Comparison of ENCODE assay signal across 10 cellular contexts in genomic region chr12:57868870-57869609, GRCh38. TPM values are rescaled to one million over a fixed set of nuclear protein-coding genes. Genes with fewer than 3 reads are reported as not detected.
DNase-seq lines count a peak whose midpoint lies in the region; ATAC-seq and TF ChIP-seq lines count a peak whose summit lies in the region.
"Had no signal": no experiment of that assay in that cellular context is flagged by ENCODE, and none has a peak within 500 bp of the region (broad histone marks: within the 10 kb centered on the region; RNA-seq: fewer than 3 reads in every experiment).

No MANE protein-coding gene starts in this region.

- H3K27me3 ChIP-seq in SK-N-SH (ENCODE audit: insufficient read depth) (no peaks in the 10 kb centered on the region), vagina (no peaks in the 10 kb centered on the region)

- H3K4me3 ChIP-seq in SK-N-SH (ENCODE audit: low read depth in 2 of 2, low read length in 1 of 2) (no peak overlapping the region), vagina (peak overlapping the region in 1 of 2 donors; percentile 6)
- H3K4me3 ChIP-seq: A549 had no signal

- no peaks in the 10 kb centered on the region for H3K9me3 ChIP-seq in SK-N-SH
- no peaks in the 10 kb centered on the region for H3K9me3 ChIP-seq in vagina
- H3K9me3 ChIP-seq: A549 had no signal

- intact Hi-C loops in vagina (cut with DNase I), result no loop called here

- H3K79me2 ChIP-seq in SK-N-SH (ENCODE audit: insufficient read depth), result no peaks in the 10 kb centered on the region

- peak overlapping the region in 1 of 2 experiments; percentile 36; a peak in 1 of 4 replicates for H3K27ac ChIP-seq in SK-N-SH (ENCODE audit: low read depth in 2 of 2, low read length in 1 of 2)
- H3K27ac ChIP-seq in vagina, result peak overlapping the region; percentile 79

- TF ChIP-seq RAD21 in SK-N-SH (IDR thresholded peaks at IDR 0.05; ENCODE audit: low read length), result no peak

- no peak overlapping the region for H3K9ac ChIP-seq in SK-N-SH

- POLR2A ChIA-PET in SK-N-SH (lab: Yijun Ruan, JAX), result interaction anchor here (0.7 kb wide), 1 partner anchor 25 kb away, joined by 3 read pairs; no protein-coding TSS in a partner anchor

- TF ChIP-seq CTCF in SK-N-SH (IDR thresholded peaks at IDR 0.05) (no peak), vagina (IDR thresholded peaks at IDR 0.05) (no peak)

- ATAC-seq in SK-N-SH treated with all-trans-retinoic acid at 6 μM for 48 hours, result no peak
- no peak for ATAC-seq in GM21786 (IDR thresholded peaks at IDR 0.05; ENCODE audit: unreplicated experiment)
- ATAC-seq in HG03097 (IDR thresholded peaks at IDR 0.05; ENCODE audit: low FRiP score, unreplicated experiment), result no peak
- ATAC-seq: A549 had no signal

- peak; percentile 67 for DNase-seq in SK-N-SH
- DNase-seq in ecto neural progenitor cell (ENCODE audit: low spot score), result peak; percentile 85
- DNase-seq in myocyte (ENCODE audit: low read depth), result peak; percentile 55
- DNase-seq in vagina (ENCODE audit: extremely low spot score in 2 of 2), result no peak
- no peak for DNase-seq in GM19240 (ENCODE audit: insufficient read length, low spot score)
- DNase-seq: NCI-H1092 treated with DMSO at 0.1 percent for 48 hours had no signal

- CTCF ChIA-PET in SK-N-SH (lab: Yijun Ruan, JAX), result interaction anchor here (1.0 to 4.0 kb wide), 7 partner anchors 13 to 37 kb away, joined by 3 to 14 read pairs (median 5); no protein-coding TSS in a partner anchor

- no peak overlapping the region for H2AFZ ChIP-seq in SK-N-SH (ENCODE audit: low read depth)

- peaks cover 0 to 18% of the 10 kb centered on the region in 2 experiments; a peak in 1 of 4 replicates for H3K4me1 ChIP-seq in SK-N-SH (ENCODE audit: control insufficient read depth in 1 of 2, insufficient read depth in 2 of 2, low read depth in 1 of 2, low read length in 1 of 2)
- peaks cover 34% of the 10 kb centered on the region for H3K4me1 ChIP-seq in vagina

- 89% methylated on average over 18 of the region's 21 CpGs for WGBS in SK-N-SH (ENCODE audit: low lambda C conversion rate)

- no peak for TF ChIP-seq POLR2A in vagina (IDR thresholded peaks at IDR 0.05)

- H3K4me2 ChIP-seq in SK-N-SH, result no peak overlapping the region
- H3K4me2 ChIP-seq: A549 had no signal

- TF ChIP-seq EP300 in SK-N-SH (IDR thresholded peaks at IDR 0.05; ENCODE audit: borderline replicate concordance in 1 of 2, low read depth in 1 of 2, low read length in 1 of 2), result no peak

- H4K20me1 ChIP-seq in SK-N-SH (ENCODE audit: insufficient read depth), result no peaks in the 10 kb centered on the region

- H3K36me3 ChIP-seq in SK-N-SH (replicated peaks in 1 of 2; ENCODE audit: control insufficient read depth in 1 of 2, insufficient read depth in 2 of 2, low read length in 1 of 2) (no peaks in the 10 kb centered on the region), vagina (no peaks in the 10 kb centered on the region)

- H3K9me2 ChIP-seq in SK-N-SH, result no peaks in the 10 kb centered on the region

- no peaks in the 10 kb centered on the region for H3F3A ChIP-seq in SK-N-SH (replicated peaks; ENCODE audit: insufficient read depth)

TF ChIP-seq in SK-N-SH, 30 proteins besides CTCF, POLR2A, EP300 and RAD21:
- TF ChIP-seq PBX3 (IDR thresholded peaks at IDR 0.05) (no peak), MXI1 (IDR thresholded peaks at IDR 0.05; ENCODE audit: low read depth, low read length) (no peak), USF2 (IDR thresholded peaks at IDR 0.05; ENCODE audit: borderline replicate concordance, low read depth, low read length) (no peak), MAX (IDR thresholded peaks at IDR 0.05; ENCODE audit: low read depth) (no peak), YY1 (IDR thresholded peaks at IDR 0.05; ENCODE audit: low read depth) (no peak), RXRA (IDR thresholded peaks at IDR 0.05; ENCODE audit: borderline replicate concordance, low read depth) (no peak), NRF1 (IDR thresholded peaks at IDR 0.05; ENCODE audit: low read depth, low read length) (no peak), SMC3 (IDR thresholded peaks at IDR 0.05; ENCODE audit: low read depth, low read length) (no peak), MEF2A (IDR thresholded peaks at IDR 0.05; ENCODE audit: borderline replicate concordance, low read depth) (no peak), JUND (IDR thresholded peaks at IDR 0.05) (no peak)

TF ChIP-seq in SK-N-SH treated with all-trans-retinoic acid at 6 μM for 48 hours, 23 proteins besides CTCF, POLR2A, EP300 and RAD21:
- TF ChIP-seq ZC3H10 (CRISPR knock-in tag; IDR thresholded peaks at IDR 0.05) (no peak), SNAI2 (CRISPR knock-in tag; IDR thresholded peaks at IDR 0.05) (no peak), ARNTL (CRISPR knock-in tag; IDR thresholded peaks at IDR 0.05; ENCODE audit: borderline replicate concordance, low read depth) (no peak), GLIS3 (CRISPR knock-in tag; IDR thresholded peaks at IDR 0.05) (no peak), ZFP3 (CRISPR knock-in tag; IDR thresholded peaks at IDR 0.05) (no peak), BACH2 (CRISPR knock-in tag; IDR thresholded peaks at IDR 0.05; ENCODE audit: borderline replicate concordance) (no peak), TCF4 (CRISPR knock-in tag; IDR thresholded peaks at IDR 0.05; ENCODE audit: borderline replicate concordance) (no peak)

RNA-seq across cellular contexts. Expression of gene CTDSP2, which starts 22.5 kb away (rescaled TPM):
- 117 and 119 TPM in 2 replicates for polyA plus RNA-seq in SK-N-SH (2012; rRNA removed)
- 87.3 and 102 TPM in 2 replicates for polyA plus RNA-seq in SK-N-SH (2012; cell fraction: cytosol; rRNA removed)
- 145 and 147 TPM in 2 replicates for polyA plus RNA-seq in SK-N-SH (2012; cell fraction: nucleus; rRNA removed)
- total RNA-seq in myocyte, result 37.9 and 43.4 TPM in 2 replicates
- 72.8 TPM for polyA plus RNA-seq in myocyte (2012)
- 108 TPM for total RNA-seq in vagina

RNA-seq across cellular contexts. Expression of gene AVIL, which starts 50.5 kb away (rescaled TPM):
- polyA plus RNA-seq in SK-N-SH (2012; rRNA removed), result 4.7 and 5.2 TPM in 2 replicates
- 1.2 and 1.4 TPM in 2 replicates for polyA plus RNA-seq in SK-N-SH (2012; cell fraction: cytosol; rRNA removed)
- 29.9 and 32.6 TPM in 2 replicates for polyA plus RNA-seq in SK-N-SH (2012; cell fraction: nucleus; rRNA removed)
- 0.48 TPM in 1 of 2 replicates, not detected in the other for total RNA-seq in myocyte
- 2.1 TPM for polyA plus RNA-seq in myocyte (2012)
- total RNA-seq in vagina, result 5.2 TPM

Comparison
In these comparisons a context has a peak if more than half of its experiments do, and no peak if none do; other contexts are left out.
1. DNase-seq: peak in SK-N-SH (single experiment), ecto neural progenitor cell (single experiment) and myocyte (single experiment); none in vagina (0 of 2) and GM19240 (single experiment).